In genomic region chr11:72740060-72740424, GRCh38 we compare ENCODE assay signal across 15 cellular contexts. TPM values are rescaled to one million over a fixed set of nuclear protein-coding genes. Genes with fewer than 3 reads are reported as not detected.
DNase-seq lines count a peak whose midpoint lies in the region; ATAC-seq, FAIRE-seq and TF ChIP-seq lines count a peak whose summit lies in the region.
"Had no signal": no experiment of that assay in that cellular context is flagged by ENCODE, and none has a peak within 500 bp of the region (broad histone marks: within the 10 kb centered on the region; RNA-seq: fewer than 3 reads in every experiment).

No MANE protein-coding gene starts in this region.

- H3K36me3 Mint-ChIP-seq in activated CD8-positive, alpha-beta T cell treated with anti-CD3 and anti-CD28 coated beads for 36 hours (ENCODE audit: low read depth): no peaks in the 10 kb centered on the region
- peaks cover 4% of the 10 kb centered on the region for H3K36me3 Mint-ChIP-seq in memory B cell

- peak overlapping the region in 1 of 10 experiments; percentile 71; a peak in 1 of 20 replicates for H3K4me3 ChIP-seq in BLaER1 treated with 17β-estradiol and CSF1 and Interleukin-3, amounts not matched to agents 10 nM and 100 nM
- no peak overlapping the region for H3K4me3 ChIP-seq in SJCRH30

- peak overlapping the region; percentile 89 to 94 (median 93); a peak in 21 of 22 replicates for H3K27ac ChIP-seq in BLaER1 treated with 17β-estradiol and CSF1 and Interleukin-3, amounts not matched to agents 10 nM and 100 nM
- no peak overlapping the region for H3K27ac ChIP-seq in SJCRH30

- intact Hi-C loops in activated CD8-positive, alpha-beta T cell treated with anti-CD3 and anti-CD28 coated beads for 36 hours (cut with micrococcal nuclease): no loop called here

- peaks cover 78% of the 10 kb centered on the region for H3K4me1 Mint-ChIP-seq in activated CD8-positive, alpha-beta T cell treated with anti-CD3 and anti-CD28 coated beads for 36 hours (ENCODE audit: low read depth)
- peaks cover 82% of the 10 kb centered on the region for H3K4me1 Mint-ChIP-seq in memory B cell

- H3K36me3 ChIP-seq in BLaER1 treated with 17β-estradiol and CSF1 and Interleukin-3, amounts not matched to agents 10 nM and 100 nM: peaks cover 0 to 9% (median 0%) of the 10 kb centered on the region in 11 experiments; a peak in 4 of 22 replicates
- H3K36me3 ChIP-seq in SJCRH30: no peaks in the 10 kb centered on the region

- TF ChIP-seq POLR2A in GM12891 (IDR thresholded peaks at IDR 0.05; ENCODE audit: low read depth, low read length) (no peak), GM18505 (IDR thresholded peaks at IDR 0.05; ENCODE audit: borderline replicate concordance, extremely low read depth, insufficient read depth, insufficient read length) (no peak)

- H3K9ac ChIP-seq in BLaER1 treated with 17β-estradiol and CSF1 and Interleukin-3, amounts not matched to agents 10 nM and 100 nM: peak overlapping the region in 9 of 11 experiments; percentile 19 to 88 (median 80); a peak in 9 of 22 replicates
- H3K9ac ChIP-seq: SK-N-SH had no signal

- H3K4me2 ChIP-seq in BLaER1 treated with 17β-estradiol and CSF1 and Interleukin-3, amounts not matched to agents 10 nM and 100 nM: peak overlapping the region; percentile 86 to 100 (median 96)
- H3K4me2 ChIP-seq: SK-N-SH had no signal

- H3K9me3 ChIP-seq in BLaER1 treated with 17β-estradiol and CSF1 and Interleukin-3, amounts not matched to agents 10 nM and 100 nM (replicated peaks in 1 of 11): no peaks in the 10 kb centered on the region
- no peaks in the 10 kb centered on the region for H3K9me3 ChIP-seq in SJCRH30 (replicated peaks)
- H3K9me3 ChIP-seq: SK-N-SH had no signal

- no peak overlapping the region for H3K4me3 Mint-ChIP-seq in activated CD8-positive, alpha-beta T cell treated with anti-CD3 and anti-CD28 coated beads for 36 hours
- peak overlapping the region; percentile 91 for H3K4me3 Mint-ChIP-seq in memory B cell

- peaks cover 36 to 59% (median 51%) of the 10 kb centered on the region in 11 experiments for H4K20me1 ChIP-seq in BLaER1 treated with 17β-estradiol and CSF1 and Interleukin-3, amounts not matched to agents 10 nM and 100 nM

- no peaks in the 10 kb centered on the region for H3K27me3 ChIP-seq in BLaER1 treated with 17β-estradiol and CSF1 and Interleukin-3, amounts not matched to agents 10 nM and 100 nM
- H3K27me3 ChIP-seq in SJCRH30: no peaks in the 10 kb centered on the region

- TF ChIP-seq CTCF in activated CD8-positive, alpha-beta T cell treated with anti-CD3 and anti-CD28 coated beads for 36 hours (IDR thresholded peaks at IDR 0.05): no peak

- FAIRE-seq in GM12891 (lab: Jason Lieb, UNC): peak; percentile 87
- FAIRE-seq: astrocyte had no signal

- H3K27me3 Mint-ChIP-seq in activated CD8-positive, alpha-beta T cell treated with anti-CD3 and anti-CD28 coated beads for 36 hours: no peaks in the 10 kb centered on the region
- H3K27me3 Mint-ChIP-seq in memory B cell: no peaks in the 10 kb centered on the region

- CTCF ChIA-PET in activated CD8-positive, alpha-beta T cell treated with anti-CD3 and anti-CD28 coated beads for 36 hours (lab: Charles Lee): interaction anchor here (1.2 to 2.3 kb wide), 2 partner anchors 15 to 73 kb away, joined by 3 to 6 read pairs; no protein-coding TSS in a partner anchor

- ATAC-seq in activated CD8-positive, alpha-beta T cell treated with anti-CD3 and anti-CD28 coated beads for 36 hours: no peak
- ATAC-seq in memory B cell (ENCODE audit: low read depth) (no peak), GM18505 (IDR thresholded peaks at IDR 0.05; ENCODE audit: unreplicated experiment) (no peak)

- H3K4me1 ChIP-seq in BLaER1 treated with 17β-estradiol and CSF1 and Interleukin-3, amounts not matched to agents 10 nM and 100 nM: peaks cover 94 to 100% (median 98%) of the 10 kb centered on the region in 10 experiments
- peaks cover 4% of the 10 kb centered on the region; the same call in 1 of the 2 replicates for H3K4me1 ChIP-seq in SJCRH30

- H3K27ac Mint-ChIP-seq in activated CD8-positive, alpha-beta T cell treated with anti-CD3 and anti-CD28 coated beads for 36 hours: peak overlapping the region; percentile 77
- H3K27ac Mint-ChIP-seq in memory B cell: peak overlapping the region; percentile 98

- H3K9me3 Mint-ChIP-seq in activated CD8-positive, alpha-beta T cell treated with anti-CD3 and anti-CD28 coated beads for 36 hours: no peaks in the 10 kb centered on the region
- no peaks in the 10 kb centered on the region for H3K9me3 Mint-ChIP-seq in memory B cell

- POLR2A ChIA-PET in activated CD8-positive, alpha-beta T cell treated with anti-CD3 and anti-CD28 coated beads for 36 hours (lab: Charles Lee): interaction anchor here (1.1 to 2.3 kb wide), 6 partner anchors 11 to 73 kb away, joined by 3 to 6 read pairs (median 5); partner anchors contain the start of gene ARAP1

- DNase-seq in GM12891 (ENCODE audit: insufficient read length, low spot score) (no peak), memory B cell (ENCODE audit: low spot score in 2 of 2) (no peak), SJCRH30 (no peak), NCI-H146 (lab: John Stamatoyannopoulos, UW) (no peak), NCI-H2196 treated with DMSO at 0.1 percent for 48 hours (lab: John Stamatoyannopoulos, UW; ENCODE audit: unreplicated experiment) (no peak)
- DNase-seq in activated CD8-positive, alpha-beta T cell treated with anti-CD3 and anti-CD28 coated beads for 36 hours: peak; percentile 21
- DNase-seq: activated CD8-positive, alpha-beta memory T cell treated with anti-CD3 and anti-CD28 coated beads for 24 hours; effector CD4-positive, alpha-beta T cell; glutamatergic neuron; NCI-H1092; NCI-H69; SK-N-SH had no signal

TF ChIP-seq in GM12891, 5 proteins besides CTCF, POLR2A, EP300 and RAD21:
- TF ChIP-seq TAF1 (IDR thresholded peaks at IDR 0.05; ENCODE audit: low read depth, low read length) (no peak), POU2F2 (IDR thresholded peaks at IDR 0.05; ENCODE audit: low read depth, low read length) (0 out of 2 replicates have a peak, but pooled peaks have one; percentile 3), POLR2AphosphoS5 (IDR thresholded peaks at IDR 0.05; ENCODE audit: low read depth, low read length) (no peak), PAX5 (IDR thresholded peaks at IDR 0.05; ENCODE audit: insufficient read depth, low read length, severe bottlenecking) (no peak), SPI1 (IDR thresholded peaks at IDR 0.05; ENCODE audit: low read depth, low read length) (peak; percentile 70)

RNA-seq across cellular contexts. Expression of gene ARAP1, which starts 12.2 kb away (rescaled TPM):
- 55.4 TPM for polyA plus RNA-seq in GM12891 (2012; ENCODE audit: low read depth, missing spikeins)
- total RNA-seq in activated CD8-positive, alpha-beta T cell treated with anti-CD3 and anti-CD28 coated beads for 36 hours: 10 to 100 TPM; 77.7 to 91.5 TPM
- total RNA-seq in SJCRH30 (2014; rRNA removed; shearing (Covaris generic)): 19.0 and 22.1 TPM in 2 replicates

RNA-seq across cellular contexts. Expression of gene STARD10, which starts 53.8 kb away (rescaled TPM):
- 23.1 TPM for polyA plus RNA-seq in GM12891 (2012; ENCODE audit: low read depth, missing spikeins)
- 1 to 10 TPM; 8.1 to 8.6 TPM for total RNA-seq in activated CD8-positive, alpha-beta T cell treated with anti-CD3 and anti-CD28 coated beads for 36 hours
- total RNA-seq in SJCRH30 (2014; rRNA removed; shearing (Covaris generic)): 6.0 and 10.3 TPM in 2 replicates
